In genomic region chr7:30612658-30613265, GRCh38 we compare ENCODE assay signal across 11 cellular contexts. TPM values are rescaled to one million over a fixed set of nuclear protein-coding genes. Genes with fewer than 3 reads are reported as not detected.
DNase-seq lines count a peak whose midpoint lies in the region; ATAC-seq and TF ChIP-seq lines count a peak whose summit lies in the region.
"Had no signal": no experiment of that assay in that cellular context is flagged by ENCODE, and none has a peak within 500 bp of the region (broad histone marks: within the 10 kb centered on the region; RNA-seq: fewer than 3 reads in every experiment).

No MANE protein-coding gene starts in this region.

- H3K4me1 ChIP-seq in RWPE2 (ENCODE audit: insufficient read depth, poor library complexity, severe bottlenecking) (peaks cover 22% of the 10 kb centered on the region), spleen (no peaks in the 10 kb centered on the region)

- peak overlapping the region; percentile 85 for H3K27ac Mint-ChIP-seq in chondrocyte (ENCODE audit: unreplicated experiment)
- H3K27ac Mint-ChIP-seq: B cell had no signal

- no peaks in the 10 kb centered on the region for H3K27me3 Mint-ChIP-seq in chondrocyte (ENCODE audit: low read depth)
- H3K27me3 Mint-ChIP-seq: B cell had no signal

- peaks cover 71% of the 10 kb centered on the region for H3K36me3 Mint-ChIP-seq in chondrocyte (ENCODE audit: low read depth)

- H3K9me3 ChIP-seq in RWPE2 (ENCODE audit: severe bottlenecking) (no peaks in the 10 kb centered on the region), spleen (no peaks in the 10 kb centered on the region)

- H3K27ac ChIP-seq in RWPE2 (ENCODE audit: poor library complexity, severe bottlenecking) (peak overlapping the region; percentile 47), spleen (no peak overlapping the region)

- H3K36me3 ChIP-seq in RWPE2 (ENCODE audit: low read depth) (peaks cover 100% of the 10 kb centered on the region), spleen (peaks cover 3 to 100% (median 71%) of the 10 kb centered on the region in 6 donors)

- peaks cover 72% of the 10 kb centered on the region for H3K4me1 Mint-ChIP-seq in chondrocyte (ENCODE audit: low read depth)
- H3K4me1 Mint-ChIP-seq: B cell had no signal

- H3K4me3 ChIP-seq in RWPE2 (ENCODE audit: severe bottlenecking) = no peak overlapping the region
- H3K4me3 ChIP-seq in spleen = no peak overlapping the region

- TF ChIP-seq POLR2A in spleen (IDR thresholded peaks at IDR 0.05) = no peak

- no peaks in the 10 kb centered on the region for H3K9me3 Mint-ChIP-seq in chondrocyte (ENCODE audit: low read depth)

- no peak overlapping the region for H3K4me3 Mint-ChIP-seq in chondrocyte (ENCODE audit: unreplicated experiment)
- H3K4me3 Mint-ChIP-seq: B cell had no signal

- intact Hi-C loops in spleen (cut with DNase I; ENCODE audit: low total_unique reads) = no loop called here

- H3K27me3 ChIP-seq in RWPE2 (ENCODE audit: insufficient read depth, poor library complexity, severe bottlenecking) (no peaks in the 10 kb centered on the region), spleen (replicated peaks in 1 of 7) (no peaks in the 10 kb centered on the region)

- ATAC-seq in RWPE2 (ENCODE audit: low read depth) (peak; percentile 86), HG02588 (IDR thresholded peaks at IDR 0.05; ENCODE audit: unreplicated experiment) (no peak), GM18867 (IDR thresholded peaks at IDR 0.05; ENCODE audit: unreplicated experiment) (no peak)

- 85 to 94% (median 89%) methylated on average over 6 of the region's 6 CpGs for WGBS in spleen, 5 donors

- TF ChIP-seq CTCF in RWPE2 (IDR thresholded peaks at IDR 0.05; ENCODE audit: poor library complexity, severe bottlenecking) (no peak), chondrocyte (IDR thresholded peaks at IDR 0.05) (no peak), spleen (IDR thresholded peaks at IDR 0.05 in 8 of 11, conservative IDR thresholded peaks at IDR 0.05 in 3 of 11) (no peak)

- peak; percentile 42 for DNase-seq in activated naive CD4-positive, alpha-beta T cell treated with Interleukin-2 at 50 U/mL for 16 hours
- DNase-seq in activated naive CD4-positive, alpha-beta T cell treated with anti-CD3 and anti-CD28 coated beads, Interleukin-2, amount 50 U/mL, for 16 hours = no peak
- no peak for DNase-seq in RWPE2 (ENCODE audit: low spot score)
- no peak for DNase-seq in chondrocyte (ENCODE audit: low spot score)
- peak; percentile 7 to 44 for DNase-seq in stimulated activated CD8-positive, alpha-beta memory T cell treated with anti-CD3 and anti-CD28 coated beads, Interleukin-7, amount 100 ng/mL, for 4 hours (ENCODE audit: low read depth in 2 of 2)
- DNase-seq in spleen = no peak
- DNase-seq: caudate nucleus, Karpas-422 had no signal

RNA-seq across cellular contexts. Expression of gene GARS1, which starts 18.1 kb away (rescaled TPM):
- total RNA-seq in chondrocyte = 224 to 583 TPM (median 581 TPM) in 3 replicates
- 10 to 100 TPM; 41.0 to 90.1 (median 54.4) TPM for total RNA-seq in spleen
- 10 to 100 TPM; 45.1 to 53.6 (median 47.9) TPM for polyA plus RNA-seq in spleen

Comparison
In these comparisons a context has a peak if more than half of its experiments do, and no peak if none do; other contexts are left out.
1. DNase-seq: peak in activated naive CD4-positive, alpha-beta T cell treated with Interleukin-2 at 50 U/mL for 16 hours (single experiment) and stimulated activated CD8-positive, alpha-beta memory T cell treated with anti-CD3 and anti-CD28 coated beads, Interleukin-7, amount 100 ng/mL, for 4 hours (2 of 2); none in activated naive CD4-positive, alpha-beta T cell treated with anti-CD3 and anti-CD28 coated beads, Interleukin-2, amount 50 U/mL, for 16 hours (single experiment), RWPE2 (single experiment), chondrocyte (single experiment) and spleen (single experiment).